In genomic region chr22:37545703-37546435, GRCh38 we compare ENCODE assay signal across 8 cellular contexts. TPM values are rescaled to one million over a fixed set of nuclear protein-coding genes. Genes with fewer than 3 reads are reported as not detected.
DNase-seq lines count a peak whose midpoint lies in the region; FAIRE-seq and TF ChIP-seq lines count a peak whose summit lies in the region.

No MANE protein-coding gene starts in this region.

- peak overlapping the region; percentile 92 for H3K27ac Mint-ChIP-seq in neural progenitor cell

- H3K27me3 ChIP-seq in neural progenitor cell, result no peaks in the 10 kb centered on the region

- peaks cover 47% of the 10 kb centered on the region for H3F3A ChIP-seq in neural progenitor cell (ENCODE audit: low read depth)

- H3K36me3 ChIP-seq in neural progenitor cell, result no peaks in the 10 kb centered on the region

- H3K4me1 ChIP-seq in neural progenitor cell, result peaks cover 34% of the 10 kb centered on the region

- peak overlapping the region; percentile 97 for H3K27ac ChIP-seq in RWPE1
- peak overlapping the region; percentile 56 for H3K27ac ChIP-seq in neural progenitor cell

- no peaks in the 10 kb centered on the region for H3K36me3 Mint-ChIP-seq in neural progenitor cell

- TF ChIP-seq CTCF in RWPE1 (conservative IDR thresholded peaks at IDR 0.05; ENCODE audit: low read depth) (no peak), fibroblast of pulmonary artery (IDR thresholded peaks at IDR 0.05; ENCODE audit: low read length, missing control alignments) (no peak), neural progenitor cell (IDR thresholded peaks at IDR 0.05) (no peak)

- H3K4me3 ChIP-seq in fibroblast of pulmonary artery (replicated peaks; ENCODE audit: low read depth, low read length) (peak overlapping the region; percentile 39), neural progenitor cell (peak overlapping the region; percentile 12)

- H3K27me3 Mint-ChIP-seq in neural progenitor cell (ENCODE audit: insufficient read depth, low read depth), result peaks cover 8% of the 10 kb centered on the region

- no peak overlapping the region for H3K9ac ChIP-seq in neural progenitor cell

- no peaks in the 10 kb centered on the region for H3K9me3 Mint-ChIP-seq in neural progenitor cell

- H4K20me1 ChIP-seq in neural progenitor cell (ENCODE audit: low read depth), result no peaks in the 10 kb centered on the region

- POLR2A ChIA-PET in RWPE1 (lab: Yijun Ruan, JAX; ENCODE audit: low non-redundant PET), result interaction anchor here (0.6 to 1.4 kb wide), 2 partner anchors 16 to 60 kb away, joined by 3 to 4 read pairs; no protein-coding TSS in a partner anchor

- H3K4me2 ChIP-seq in neural progenitor cell, result peak overlapping the region; percentile 65

- no peak for FAIRE-seq in RCC 7860 (lab: Jason Lieb, UNC)

- H2AFZ ChIP-seq in neural progenitor cell (replicated peaks), result peak overlapping the region; percentile 85

- DNase-seq in AG08396 (ENCODE audit: low spot score) (peak; percentile 94), RWPE1 (ENCODE audit: low spot score) (peak; percentile 91), fibroblast of pulmonary artery (ENCODE audit: low read depth) (peak; percentile 99), neural progenitor cell (ENCODE audit: low spot score) (peak; percentile 89), SW 1271 (lab: John Stamatoyannopoulos, UW) (no peak), RCC 7860 (ENCODE audit: low spot score) (no peak), NCI-H2107 treated with DMSO at 0.1 percent for 48 hours (lab: John Stamatoyannopoulos, UW; ENCODE audit: unreplicated experiment) (no peak)
- no peak for DNase-seq in stimulated activated CD4-positive, alpha-beta T cell treated with anti-CD3 and anti-CD28 coated beads, Interleukin-4, amount 100 ng/mL, for 4 hours

- H3K9me3 ChIP-seq in neural progenitor cell (ENCODE audit: low read depth), result no peaks in the 10 kb centered on the region

- H3K4me3 Mint-ChIP-seq in neural progenitor cell, result peak overlapping the region; percentile 65

- H3K79me2 ChIP-seq in neural progenitor cell (ENCODE audit: low read depth), result no peaks in the 10 kb centered on the region

- CTCF ChIA-PET in RWPE1 (lab: Yijun Ruan, JAX), result interaction anchor here (1.3 kb wide), 1 partner anchor 21 kb away, joined by 3 read pairs; no protein-coding TSS in a partner anchor

- peaks cover 42% of the 10 kb centered on the region for H3K4me1 Mint-ChIP-seq in neural progenitor cell

RNA-seq across cellular contexts. Expression of gene CDC42EP1, which starts 14.4 kb away (rescaled TPM):
- 0.84 and 1.8 TPM in 2 replicates for total RNA-seq in neural progenitor cell (ENCODE audit: low replicate concordance)

RNA-seq across cellular contexts. Expression of gene CARD10, which starts 26.7 kb away (rescaled TPM):
- total RNA-seq in neural progenitor cell (ENCODE audit: low replicate concordance), result 1.5 and 6.2 TPM in 2 replicates

RNA-seq across cellular contexts. Expression of gene LGALS2, which starts 34.0 kb away (rescaled TPM):
- total RNA-seq in neural progenitor cell (ENCODE audit: low replicate concordance), result not detected in 2 replicates

RNA-seq across cellular contexts. Expression of gene MFNG, which starts 59.7 kb away (rescaled TPM):
- total RNA-seq in neural progenitor cell (ENCODE audit: low replicate concordance), result 2.3 and 10.6 TPM in 2 replicates

Comparison
In these comparisons a context has a peak if more than half of its experiments do, and no peak if none do; other contexts are left out.
1. DNase-seq: peak in AG08396 (single experiment), RWPE1 (single experiment), fibroblast of pulmonary artery (single experiment) and neural progenitor cell (single experiment); none in SW 1271 (0 of 2), RCC 7860 (single experiment), stimulated activated CD4-positive, alpha-beta T cell treated with anti-CD3 and anti-CD28 coated beads, Interleukin-4, amount 100 ng/mL, for 4 hours (0 of 2) and NCI-H2107 treated with DMSO at 0.1 percent for 48 hours (single experiment).